34 cellular contexts compared by ENCODE assay signal in the genomic region with DNA sequence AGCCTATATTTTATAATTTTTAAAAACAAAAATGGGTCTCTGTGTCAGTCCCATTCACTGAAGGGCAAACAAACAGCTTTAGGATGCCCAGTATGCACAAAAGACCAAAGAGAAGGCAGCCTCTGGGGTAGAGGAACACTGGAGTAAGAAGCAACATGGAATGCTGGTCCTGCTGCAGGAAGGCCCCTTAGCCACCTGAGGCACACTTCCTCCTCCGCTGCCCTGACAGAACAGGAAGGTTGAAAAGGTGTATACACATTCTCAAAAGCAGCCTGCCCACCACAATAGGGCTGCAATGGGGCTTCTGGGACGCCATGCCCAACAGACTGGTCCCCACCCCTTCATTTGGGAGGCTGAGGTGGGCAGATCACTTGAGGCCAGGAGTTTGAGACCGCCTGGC. TPM values are rescaled to one million over a fixed set of nuclear protein-coding genes. Genes with fewer than 3 reads are reported as not detected.
DNase-seq lines count a peak whose midpoint lies in the region; ATAC-seq and TF ChIP-seq lines count a peak whose summit lies in the region.
"Had no signal": no experiment of that assay in that cellular context is flagged by ENCODE, and none has a peak within 500 bp of the region (broad histone marks: within the 10 kb centered on the region; RNA-seq: fewer than 3 reads in every experiment).

No MANE protein-coding gene starts in this region.

- CTCF ChIA-PET in AG04450 (lab: Charles Lee) = no interaction called here
- CTCF ChIA-PET in HCT116 (lab: Charles Lee) = no interaction called here

- WGBS in ovary, 3 donors = 97 to 100% (median 97%) methylated on average over 3 of the region's 3 CpGs

- peaks cover 3% of the 10 kb centered on the region for H3K36me3 Mint-ChIP-seq in T-helper 17 cell (ENCODE audit: low read depth)
- H3K36me3 Mint-ChIP-seq in mesothelial cell of epicardium = peaks cover 16% of the 10 kb centered on the region

- no TSS peak for BruUV-seq in HCT116 (replicated peaks; lab: Mats Ljungman, UMichigan)

- TF ChIP-seq CTCF in AG04450 (IDR thresholded peaks at IDR 0.05; ENCODE audit: low read depth, low read length) (no peak), HCT116 (IDR thresholded peaks at IDR 0.05 in 2 of 3, conservative IDR thresholded peaks at IDR 0.05 in 1 of 3; ENCODE audit: borderline replicate concordance in 1 of 3, insufficient read depth in 1 of 3, low read depth in 2 of 3, low read length in 2 of 3) (peak in 2 of 3 experiments; percentile 39 to 44; a peak in 4 of 6 replicates), mesothelial cell of epicardium (IDR thresholded peaks at IDR 0.05; ENCODE audit: unreplicated experiment) (no peak), ovary (IDR thresholded peaks at IDR 0.05) (no peak)

- TF ChIP-seq EP300 in ovary (IDR thresholded peaks at IDR 0.05) = no peak

- TF ChIP-seq RAD21 in HCT116 (IDR thresholded peaks at IDR 0.05; ENCODE audit: low read depth) = no peak

- no peaks in the 10 kb centered on the region for H3K27me3 ChIP-seq in AG04450 (ENCODE audit: control insufficient read depth, insufficient read depth, low read length)
- H3K27me3 ChIP-seq in HCT116 (ENCODE audit: insufficient read depth, low read length) = no peaks in the 10 kb centered on the region
- H3K27me3 ChIP-seq in ovary = no peaks in the 10 kb centered on the region
- H3K27me3 ChIP-seq: BLaER1, MG63, stomach had no signal

- RAD21 ChIA-PET in HCT116 (lab: Charles Lee; ENCODE audit: low non-redundant PET in 1 of 2, low total read pairs in 2 of 2, uncharacterized antibody in 2 of 2, unreplicated experiment in 2 of 2) = no interaction called here

- H3K9ac ChIP-seq in HCT116 (ENCODE audit: low read length) = no peak overlapping the region
- H3K9ac ChIP-seq: BLaER1 had no signal

- H3K27me3 Mint-ChIP-seq in T-helper 17 cell (no peaks in the 10 kb centered on the region), mesothelial cell of epicardium (ENCODE audit: low read depth) (no peaks in the 10 kb centered on the region)
- H3K27me3 Mint-ChIP-seq: activated CD4-positive, alpha-beta T cell treated with anti-CD3 and anti-CD28 coated beads, Interleukin-2, amount 10 ng/mL, durations not matched to agents 24 days and 14 days; activated naive CD8-positive, alpha-beta T cell treated with anti-CD3 and anti-CD28 coated beads for 36 hours; memory B cell had no signal

- TF ChIP-seq POLR2A in HCT116 (IDR thresholded peaks at IDR 0.05; ENCODE audit: borderline replicate concordance, extremely low read depth, insufficient read depth, insufficient read length) = no peak
- TF ChIP-seq POLR2A in ovary (IDR thresholded peaks at IDR 0.05) = no peak

- no peaks in the 10 kb centered on the region for H4K20me1 ChIP-seq in HCT116 (ENCODE audit: insufficient read depth)
- H4K20me1 ChIP-seq: BLaER1 had no signal

- H3K4me2 ChIP-seq in HCT116 (ENCODE audit: low read length) = no peak overlapping the region
- H3K4me2 ChIP-seq: BLaER1 had no signal

- H3K27ac Mint-ChIP-seq in T-helper 17 cell = peak overlapping the region; percentile 39
- H3K27ac Mint-ChIP-seq in mesothelial cell of epicardium = peak overlapping the region; percentile 67
- H3K27ac Mint-ChIP-seq: activated CD4-positive, alpha-beta T cell treated with anti-CD3 and anti-CD28 coated beads, Interleukin-2, amount 10 ng/mL, durations not matched to agents 24 days and 14 days; activated naive CD8-positive, alpha-beta T cell treated with anti-CD3 and anti-CD28 coated beads for 36 hours; memory B cell had no signal

- H3K4me1 ChIP-seq in HCT116 (ENCODE audit: control insufficient read depth in 1 of 2, insufficient read depth in 2 of 2, low read length in 2 of 2) (peaks cover 35 to 39% of the 10 kb centered on the region in 2 experiments), ovary (ENCODE audit: insufficient read depth) (peaks cover 3% of the 10 kb centered on the region)
- H3K4me1 ChIP-seq: BLaER1 had no signal

- DNase-seq in AG04450 (ENCODE audit: low read depth, low spot score) (no peak), HCT116 (ENCODE audit: low read depth, low spot score) (no peak), T-helper 17 cell (no peak), mesothelial cell of epicardium (ENCODE audit: low spot score in 2 of 2, unreplicated experiment in 2 of 2) (no peak), NCI-H446 (lab: John Stamatoyannopoulos, UW) (no peak), globus pallidus (ENCODE audit: low spot score) (no peak), ovary (no peak)
- DNase-seq in stimulated activated CD4-positive, alpha-beta T cell treated with anti-CD3 and anti-CD28 coated beads, Interleukin-15, amount 100 ng/mL, for 24 hours = no peak
- DNase-seq: activated CD4-positive, alpha-beta T cell treated with anti-CD3 and anti-CD28 coated beads, Interleukin-2, amount 10 ng/mL, durations not matched to agents 24 days and 14 days; activated effector memory CD4-positive, alpha-beta T cell treated with Interleukin-2 at 50 U/mL for 16 hours; activated naive CD8-positive, alpha-beta T cell treated with anti-CD3 and anti-CD28 coated beads for 36 hours; activated T-cell treated with anti-CD3 and anti-CD28 coated beads, Interleukin-2, amount 50 U/mL, for 1 hour; anterior cingulate cortex; DMS 273 treated with DMSO at 0.1 percent for 48 hours; effector CD4-positive, alpha-beta T cell; EL; KBM-7; MG63; NCI-H1105; NCI-H187; NCI-H2171 treated with DMSO at 0.1 percent for 48 hours; NCI-H526; SHP77 treated with DMSO at 0.1 percent for 48 hours; stimulated activated CD4-positive, alpha-beta T cell treated with anti-CD3 and anti-CD28 coated beads, Interleukin-12 subunit alpha, Interleukin-12 subunit beta, amount 100 ng/mL, for 4 hours; stimulated activated CD4-positive, alpha-beta T cell treated with anti-CD3 and anti-CD28 coated beads, Interleukin-4, amount 100 ng/mL, for 1 hour; stomach; SW 1271; T1000 had no signal

- H2AFZ ChIP-seq in HCT116 (ENCODE audit: low read depth, low read length, poor library complexity, severe bottlenecking) = no peak overlapping the region

- H3K9me2 ChIP-seq in HCT116 (ENCODE audit: insufficient read depth) = no peaks in the 10 kb centered on the region

- intact Hi-C loops in HCT116 (cut with micrococcal nuclease) (no loop called here), ovary (cut with DNase I) (loop anchor here in 1 of 4 donors (10.0 kb wide), 1 partner anchor 568 kb away; no protein-coding TSS in a partner anchor)

- H3K4me1 Mint-ChIP-seq in T-helper 17 cell = peaks cover 25% of the 10 kb centered on the region
- peaks cover 31% of the 10 kb centered on the region for H3K4me1 Mint-ChIP-seq in mesothelial cell of epicardium

- H3K4me3 ChIP-seq in AG04450 (ENCODE audit: low read depth, low read length) = no peak overlapping the region
- H3K4me3 ChIP-seq in HCT116 (replicated peaks in 1 of 2; ENCODE audit: low read depth in 1 of 2, low read length in 2 of 2) = no peak overlapping the region
- H3K4me3 ChIP-seq in ovary = no peak overlapping the region
- H3K4me3 ChIP-seq: BLaER1, MG63, prostate gland, stomach had no signal

- POLR2A ChIA-PET in AG04450 (lab: Yijun Ruan, JAX) (interaction anchor here (0.7 kb wide), 1 partner anchor 13 kb away, joined by 12 read pairs; no protein-coding TSS in a partner anchor), HCT116 (lab: Charles Lee) (interaction anchor here (0.7 kb wide), 1 partner anchor 14 kb away, joined by 3 read pairs; no protein-coding TSS in a partner anchor)

- ATAC-seq in HCT116 (peak; percentile 71), T-helper 17 cell (no peak)
- ATAC-seq: left lobe of liver, Panc1, sciatic nerve had no signal

- peaks cover 3% of the 10 kb centered on the region; the same call in 1 of the 2 replicates for H3K79me2 ChIP-seq in HCT116 (ENCODE audit: insufficient read depth, low read length)

- H3K9me3 ChIP-seq in AG04450 (ENCODE audit: control insufficient read depth, insufficient read depth, low read length) (peaks cover 3% of the 10 kb centered on the region; the same call in 1 of the 2 replicates), HCT116 (ENCODE audit: control insufficient read depth in 1 of 2, insufficient read depth in 1 of 2, low read depth in 1 of 2, low read length in 2 of 2) (no peaks in the 10 kb centered on the region), T-helper 17 cell (ENCODE audit: control insufficient read depth, low read length, poor library complexity, severe bottlenecking) (no peaks in the 10 kb centered on the region), ovary (no peaks in the 10 kb centered on the region)
- H3K9me3 ChIP-seq: MG63, prostate gland, stomach had no signal

- H3K9me3 Mint-ChIP-seq in mesothelial cell of epicardium = no peaks in the 10 kb centered on the region
- H3K9me3 Mint-ChIP-seq: activated CD4-positive, alpha-beta T cell treated with anti-CD3 and anti-CD28 coated beads, Interleukin-2, amount 10 ng/mL, durations not matched to agents 24 days and 14 days; memory B cell had no signal

- H3K27ac ChIP-seq in AG04450 (ENCODE audit: low read depth, low read length) = peak overlapping the region; percentile 61
- no peak overlapping the region for H3K27ac ChIP-seq in HCT116 (ENCODE audit: low read depth, low read length)
- no peak overlapping the region for H3K27ac ChIP-seq in ovary
- H3K27ac ChIP-seq: BLaER1, stomach had no signal

- no peaks in the 10 kb centered on the region for H3K36me3 ChIP-seq in HCT116 (ENCODE audit: control insufficient read depth in 1 of 2, insufficient read depth in 2 of 2, low read length in 2 of 2)
- no peaks in the 10 kb centered on the region for H3K36me3 ChIP-seq in ovary
- H3K36me3 ChIP-seq: prostate gland had no signal

- H3K4me3 Mint-ChIP-seq in T-helper 17 cell (no peak overlapping the region), mesothelial cell of epicardium (no peak overlapping the region)
- H3K4me3 Mint-ChIP-seq: activated CD4-positive, alpha-beta T cell treated with anti-CD3 and anti-CD28 coated beads, Interleukin-2, amount 10 ng/mL, durations not matched to agents 24 days and 14 days; activated naive CD8-positive, alpha-beta T cell treated with anti-CD3 and anti-CD28 coated beads for 36 hours; memory B cell had no signal

RNA-seq across cellular contexts. Expression of a gene that starts 19.5 kb away (rescaled TPM):
- 24.1 and 25.5 TPM in 2 replicates for polyA plus RNA-seq in AG04450 (2011; rRNA removed)
- 34.5 and 37.5 TPM in 2 replicates for polyA minus RNA-seq in AG04450 (2011; rRNA and poly(A)+ RNA removed)
- total RNA-seq in HCT116 (2021; ENCODE audit: unreplicated experiment) = 24.1 TPM
- polyA plus RNA-seq in HCT116 (2012) = 20.4 and 20.6 TPM in 2 replicates
- total RNA-seq in T-helper 17 cell = 10 to 100 TPM; 42.2 to 44.2 TPM
- 122 to 126 TPM (median 123 TPM) in 3 replicates for total RNA-seq in mesothelial cell of epicardium
- total RNA-seq in ovary = 10 to 100 TPM; 25.6 to 62.5 (median 50.4) TPM
- polyA plus RNA-seq in ovary = 10 to 100 TPM; 33.4 to 39.7 TPM

RNA-seq across cellular contexts. Expression of a gene that starts 20.0 kb away (rescaled TPM):
- polyA plus RNA-seq in AG04450 (2011; rRNA removed) (0.52 and 0.77 TPM in 2 replicates), ovary (1 to 10 TPM; 4.6 to 8.5 TPM)
- polyA minus RNA-seq in AG04450 (2011; rRNA and poly(A)+ RNA removed) = 0.43 and 1.6 TPM in 2 replicates
- total RNA-seq in HCT116 (2021; ENCODE audit: unreplicated experiment) (2.4 TPM), T-helper 17 cell (not detected), mesothelial cell of epicardium (2.9 to 3.2 TPM (median 3.2 TPM) in 3 replicates), ovary (10 to 100 TPM in 1 of 7 donors, 1 to 10 TPM in 6; 3.6 to 35.3 (median 6.0) TPM)
- 1.6 TPM in 2 replicates for polyA plus RNA-seq in HCT116 (2012)

Comparison
In these comparisons a context has a peak if more than half of its experiments do, and no peak if none do; other contexts are left out.
1. CTCF ChIP-seq: peak in HCT116 (2 of 3); none in AG04450 (single experiment), mesothelial cell of epicardium (single experiment) and ovary (0 of 3).